Comparison of ENCODE assay signal across 12 cellular contexts in the genomic region with DNA sequence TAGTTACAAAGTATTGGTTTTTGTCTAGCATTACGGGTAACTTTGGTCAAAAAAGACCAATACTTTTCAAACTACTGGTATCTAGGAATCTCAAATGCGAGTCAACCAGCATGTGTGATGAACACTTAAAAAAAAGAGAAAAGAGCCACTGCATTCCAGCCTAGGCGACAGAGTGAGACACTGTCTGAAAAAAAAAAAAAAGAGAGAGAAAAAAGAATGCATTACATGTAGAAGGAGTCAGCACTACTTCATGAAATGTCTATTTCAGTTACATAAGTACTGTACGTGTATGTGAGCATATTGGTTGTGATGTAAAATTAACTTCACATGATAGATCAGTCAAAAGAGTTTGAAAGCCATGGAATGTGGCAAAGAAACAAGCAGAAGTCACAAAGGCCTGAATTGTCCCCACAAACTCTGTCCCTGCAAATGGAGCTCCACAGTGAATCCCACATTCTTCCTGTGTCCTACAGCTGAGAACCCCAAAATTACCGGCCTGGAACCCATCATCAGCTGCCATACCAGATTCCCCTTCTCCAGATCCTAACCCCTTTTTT. TPM values are rescaled to one million over a fixed set of nuclear protein-coding genes. Genes with fewer than 3 reads are reported as not detected.
DNase-seq lines count a peak whose midpoint lies in the region; ATAC-seq, FAIRE-seq and TF ChIP-seq lines count a peak whose summit lies in the region.
"Had no signal": no experiment of that assay in that cellular context is flagged by ENCODE, and none has a peak within 500 bp of the region (broad histone marks: within the 10 kb centered on the region; RNA-seq: fewer than 3 reads in every experiment).

No MANE protein-coding gene starts in this region.

- H3K79me2 ChIP-seq in astrocyte (ENCODE audit: insufficient read depth, low read length), result peaks cover 25% of the 10 kb centered on the region

- peak overlapping the region; percentile 96 for H3K4me2 ChIP-seq in astrocyte (ENCODE audit: low read length)

- no peak for FAIRE-seq in astrocyte (lab: Jason Lieb, UNC)

- no peak for ATAC-seq in activated naive CD4-positive, alpha-beta T cell treated with anti-CD3 and anti-CD28 coated beads, Interleukin-2, amount 50 U/mL, for 72 hours
- ATAC-seq in lung (ENCODE audit: insufficient read depth, low FRiP score) (no peak), GM18868 (IDR thresholded peaks at IDR 0.05; ENCODE audit: unreplicated experiment) (no peak), HG03520 (IDR thresholded peaks at IDR 0.05; ENCODE audit: unreplicated experiment) (no peak)

- peaks cover 63% of the 10 kb centered on the region for H3K4me1 Mint-ChIP-seq in activated naive CD4-positive, alpha-beta T cell treated with anti-CD3 and anti-CD28 coated beads, Interleukin-2, amount 50 U/mL, for 24 hours
- peaks cover 46% of the 10 kb centered on the region for H3K4me1 Mint-ChIP-seq in astrocyte (ENCODE audit: low read depth, unreplicated experiment)

- H3K27ac ChIP-seq in astrocyte (ENCODE audit: low read depth, low read length), result no peak overlapping the region
- H3K27ac ChIP-seq in lung (ENCODE audit: low read depth in 1 of 2, low read length in 1 of 2), result peak overlapping the region in 1 of 2 donors; percentile 56
- H3K27ac ChIP-seq in transverse colon, result peak overlapping the region; percentile 87 to 88 (median 87)
- H3K27ac ChIP-seq: HL-60, neutrophil had no signal

- H3K4me1 ChIP-seq in astrocyte (ENCODE audit: insufficient read depth, low read length) (peaks cover 26% of the 10 kb centered on the region), lung (ENCODE audit: control insufficient read depth in 2 of 2, insufficient read depth in 2 of 2, low read length in 2 of 2) (peaks cover 0 to 15% of the 10 kb centered on the region in 2 donors), transverse colon (peaks cover 14 to 68% (median 40%) of the 10 kb centered on the region in 4 donors)

- TF ChIP-seq POLR2A in transverse colon (IDR thresholded peaks at IDR 0.05), result no peak

- H3K4me3 ChIP-seq in astrocyte (ENCODE audit: insufficient read depth, low read depth, low read length), result no peak overlapping the region
- peak overlapping the region; percentile 37 for H3K4me3 ChIP-seq in lung
- H3K4me3 ChIP-seq in transverse colon, result peak overlapping the region in 2 of 4 donors; percentile 90 to 92

- H4K20me1 ChIP-seq in astrocyte (ENCODE audit: insufficient read depth, low read length), result peaks cover 38% of the 10 kb centered on the region

- 69 to 73% methylated on average over 5 of the region's 5 CpGs for WGBS in lung, 2 donors
- WGBS in transverse colon (ENCODE audit: low coverage in 1 of 2), 2 donors, result 68 to 70% methylated on average over 5 of the region's 5 CpGs

- H3K27me3 Mint-ChIP-seq in activated naive CD4-positive, alpha-beta T cell treated with anti-CD3 and anti-CD28 coated beads, Interleukin-2, amount 50 U/mL, for 24 hours, result no peaks in the 10 kb centered on the region
- peaks cover 12% of the 10 kb centered on the region for H3K27me3 Mint-ChIP-seq in astrocyte (ENCODE audit: low read depth, unreplicated experiment)

- H3K9me3 ChIP-seq in astrocyte (ENCODE audit: insufficient read depth, low read depth, low read length) (no peaks in the 10 kb centered on the region), lung (ENCODE audit: control insufficient read depth in 2 of 2, insufficient read depth in 1 of 2, low read length in 1 of 2) (no peaks in the 10 kb centered on the region), transverse colon (no peaks in the 10 kb centered on the region)
- H3K9me3 ChIP-seq: neutrophil had no signal

- TF ChIP-seq CTCF in astrocyte (IDR thresholded peaks at IDR 0.05; ENCODE audit: insufficient read depth, low read depth, low read length) (no peak), lung (IDR thresholded peaks at IDR 0.05; ENCODE audit: control extremely low read depth, extremely low read depth) (no peak), transverse colon (IDR thresholded peaks at IDR 0.05) (no peak)

- H3K9me3 Mint-ChIP-seq in activated naive CD4-positive, alpha-beta T cell treated with anti-CD3 and anti-CD28 coated beads, Interleukin-2, amount 50 U/mL, for 24 hours, result no peaks in the 10 kb centered on the region
- H3K9me3 Mint-ChIP-seq in activated naive CD4-positive, alpha-beta T cell treated with anti-CD3 and anti-CD28 coated beads, Interleukin-2, amount 50 U/mL, for 72 hours, result no peaks in the 10 kb centered on the region
- no peaks in the 10 kb centered on the region for H3K9me3 Mint-ChIP-seq in astrocyte (ENCODE audit: unreplicated experiment)

- no peak overlapping the region for H2AFZ ChIP-seq in astrocyte (ENCODE audit: low read depth, low read length)

- H3K9ac ChIP-seq in astrocyte (ENCODE audit: low read length), result peak overlapping the region; percentile 72

- H3K27me3 ChIP-seq in astrocyte (ENCODE audit: insufficient read depth, low read length) (no peaks in the 10 kb centered on the region), lung (ENCODE audit: control insufficient read depth, insufficient read depth) (no peaks in the 10 kb centered on the region), transverse colon (no peaks in the 10 kb centered on the region)

- in situ Hi-C loops in transverse colon (cut with MboI; ENCODE audit: low pct_ligation_motif_present in 1 of 4, low pct_unique_long_range_greater_than_20kb in 1 of 4, low sequenced_read_pairs in 3 of 4), result no loop called here

- peak overlapping the region; percentile 84 for H3K4me3 Mint-ChIP-seq in activated naive CD4-positive, alpha-beta T cell treated with anti-CD3 and anti-CD28 coated beads, Interleukin-2, amount 50 U/mL, for 24 hours
- peak overlapping the region; percentile 86 for H3K4me3 Mint-ChIP-seq in astrocyte (ENCODE audit: unreplicated experiment)

- peaks cover 2% of the 10 kb centered on the region for H3K36me3 Mint-ChIP-seq in activated naive CD4-positive, alpha-beta T cell treated with anti-CD3 and anti-CD28 coated beads, Interleukin-2, amount 50 U/mL, for 24 hours
- H3K36me3 Mint-ChIP-seq in activated naive CD4-positive, alpha-beta T cell treated with anti-CD3 and anti-CD28 coated beads, Interleukin-2, amount 50 U/mL, for 72 hours, result peaks cover 0 to 6% of the 10 kb centered on the region in 2 donors
- H3K36me3 Mint-ChIP-seq in astrocyte (ENCODE audit: low read depth, unreplicated experiment), result peaks cover 2% of the 10 kb centered on the region

- intact Hi-C loops in transverse colon (cut with DNase I; ENCODE audit: low total_unique reads), result no loop called here

- DNase-seq in activated naive CD4-positive, alpha-beta T cell treated with anti-CD3 and anti-CD28 coated beads, Interleukin-2, amount 50 U/mL, for 72 hours (ENCODE audit: low spot score in 2 of 2), result no peak
- DNase-seq in astrocyte (ENCODE audit: low read depth) (no peak), lung (ENCODE audit: low spot score) (no peak), transverse colon (no peak), NCI-H1436 (lab: John Stamatoyannopoulos, UW) (no peak)
- DNase-seq: activated CD4-positive, alpha-beta T cell treated with anti-CD3 and anti-CD28 coated beads, Interleukin-2, amount 50 U/mL, for 1 hour had no signal

- H3K36me3 ChIP-seq in astrocyte (ENCODE audit: insufficient read depth, low read length), result no peaks in the 10 kb centered on the region
- no peaks in the 10 kb centered on the region for H3K36me3 ChIP-seq in lung (ENCODE audit: control insufficient read depth in 2 of 2, insufficient read depth in 2 of 2, low read length in 2 of 2)
- H3K36me3 ChIP-seq in transverse colon, result no peaks in the 10 kb centered on the region
- H3K36me3 ChIP-seq: neutrophil had no signal

- no peak for TF ChIP-seq EP300 in transverse colon (IDR thresholded peaks at IDR 0.05; ENCODE audit: low read depth)

- H3K27ac Mint-ChIP-seq in activated naive CD4-positive, alpha-beta T cell treated with anti-CD3 and anti-CD28 coated beads, Interleukin-2, amount 50 U/mL, for 24 hours, result peak overlapping the region; percentile 73
- H3K27ac Mint-ChIP-seq in activated naive CD4-positive, alpha-beta T cell treated with anti-CD3 and anti-CD28 coated beads, Interleukin-2, amount 50 U/mL, for 72 hours, result peak overlapping the region in 1 of 2 donors; percentile 36
- peak overlapping the region; percentile 23 for H3K27ac Mint-ChIP-seq in astrocyte (ENCODE audit: unreplicated experiment)

RNA-seq across cellular contexts. Expression of a gene that starts 1.6 kb away (rescaled TPM):
- total RNA-seq in activated naive CD4-positive, alpha-beta T cell treated with anti-CD3 and anti-CD28 coated beads, Interleukin-2, amount 50 U/mL, for 72 hours, result 10 to 100 TPM; 21.4 to 40.1 TPM
- total RNA-seq in astrocyte (9.8 and 10.5 TPM in 2 replicates), lung (10 to 100 TPM; 24.1 to 43.3 TPM), transverse colon (10 to 100 TPM; 13.1 to 43.8 (median 30.7) TPM)
- polyA plus RNA-seq in lung, result 1 to 10 TPM; 5.1 to 8.2 TPM

RNA-seq across cellular contexts. Expression of a gene that starts 7.8 kb away (rescaled TPM):
- total RNA-seq in activated naive CD4-positive, alpha-beta T cell treated with anti-CD3 and anti-CD28 coated beads, Interleukin-2, amount 50 U/mL, for 72 hours, result not detected
- total RNA-seq in astrocyte (not detected in 2 replicates), lung (not detected), transverse colon (not detected)
- polyA plus RNA-seq in lung, result not detected
- total RNA-seq: Daoy had no signal

RNA-seq across cellular contexts. Expression of a gene that starts 37.8 kb away (rescaled TPM):
- total RNA-seq in activated naive CD4-positive, alpha-beta T cell treated with anti-CD3 and anti-CD28 coated beads, Interleukin-2, amount 50 U/mL, for 72 hours, result 100 to 1,000 TPM; 174 to 221 TPM
- total RNA-seq in astrocyte (138 and 146 TPM in 2 replicates), lung (100 to 1,000 TPM in 1 of 2 donors, 10 to 100 TPM in 1; 96.8 to 109 TPM), transverse colon (10 to 100 TPM; 12.9 to 83.8 (median 50.7) TPM)
- polyA plus RNA-seq in lung, result 100 to 1,000 TPM; 162 to 263 TPM
